Comparison of ENCODE assay signal across 2 cellular contexts in genomic region chr2:226423498-226423960, GRCh38.
TF ChIP-seq lines count a peak whose summit lies in the region.

No MANE protein-coding gene starts in this region.

TF ChIP-seq in GM23338, 12 proteins besides CTCF, POLR2A, EP300 and RAD21 (continued from another document):
- TF ChIP-seq ZNF462 (CRISPR knock-in tag; IDR thresholded peaks at IDR 0.05) (no peak), ETS1 (IDR thresholded peaks at IDR 0.05) (no peak), EZH2phosphoT487 (IDR thresholded peaks at IDR 0.05; ENCODE audit: unreplicated experiment) (no peak)
TF ChIP-seq in GM23338: peak in this region for 0.

TF ChIP-seq in HepG2, 621 proteins besides CTCF, POLR2A, EP300 and RAD21 (continued from another document):
- TF ChIP-seq ZNF318 (CRISPR knock-in tag; IDR thresholded peaks at IDR 0.05) (no peak), PITX1 (CRISPR knock-in tag; IDR thresholded peaks at IDR 0.05) (no peak)
